17 cellular contexts compared by ENCODE assay signal in the genomic region with DNA sequence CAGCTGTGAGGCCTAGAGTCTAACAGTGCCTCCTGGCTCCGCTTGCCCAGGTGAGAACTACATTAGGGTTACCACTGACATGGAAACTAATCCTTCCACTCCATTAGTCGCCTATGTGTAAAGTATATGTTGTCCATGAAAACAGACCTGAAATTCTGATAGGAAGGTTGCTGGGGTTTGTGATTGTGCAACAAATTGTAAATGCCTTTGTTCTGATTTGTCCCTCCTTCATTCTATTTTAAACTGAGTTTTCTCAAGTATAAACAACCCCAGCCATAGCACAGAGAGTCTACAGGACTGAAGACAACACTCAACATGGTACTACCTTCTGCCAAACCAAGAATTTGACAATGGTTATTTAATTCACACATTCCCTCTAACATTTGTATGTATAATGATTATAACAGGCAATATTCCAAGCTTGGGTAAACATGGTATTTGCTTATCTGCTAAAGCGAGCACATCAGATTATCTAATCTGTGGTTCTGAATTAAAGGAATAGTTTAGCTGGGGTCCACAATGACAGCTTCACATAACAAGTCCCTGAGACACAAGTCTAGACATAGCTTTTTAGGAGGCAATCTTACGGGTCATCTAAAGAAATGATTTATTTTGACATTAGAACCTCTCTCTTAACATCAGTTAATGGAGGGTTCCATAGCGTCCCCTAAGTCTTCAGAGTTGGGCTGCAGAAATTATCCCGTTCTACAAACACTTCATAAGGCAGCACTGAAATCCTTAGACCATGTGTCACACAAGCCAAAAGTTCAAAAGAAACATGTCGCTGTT.
A peak's percentile ranks its signal among the peaks of the same experiment; 100 is the strongest.
DNase-seq lines count a peak whose midpoint lies in the region; ATAC-seq and TF ChIP-seq lines count a peak whose summit lies in the region.
"Had no signal": no experiment of that assay in that cellular context is flagged by ENCODE, and none has a peak within 500 bp of the region (broad histone marks: within the 10 kb centered on the region; RNA-seq: fewer than 3 reads in every experiment).

No MANE protein-coding gene starts in this region.

- H3K4me1 ChIP-seq in SK-N-SH (ENCODE audit: control insufficient read depth in 1 of 2, insufficient read depth in 2 of 2, low read depth in 1 of 2, low read length in 1 of 2) (peaks cover 29 to 86% of the 10 kb centered on the region in 2 experiments), lower lobe of right lung (peaks cover 31% of the 10 kb centered on the region)
- H3K4me1 ChIP-seq: prostate gland had no signal

- TF ChIP-seq CTCF in SK-N-SH (IDR thresholded peaks at IDR 0.05) (no peak), lower lobe of right lung (IDR thresholded peaks at IDR 0.05) (no peak)

- no peaks in the 10 kb centered on the region for H3K9me2 ChIP-seq in SK-N-SH

- intact Hi-C loops in lower lobe of right lung (cut with DNase I) (no loop called here), sciatic nerve (cut with DNase I) (no loop called here)

- H3K4me3 ChIP-seq in SK-N-SH (ENCODE audit: low read depth in 2 of 2, low read length in 1 of 2) (no peak overlapping the region), lower lobe of right lung (no peak overlapping the region)
- H3K4me3 ChIP-seq: Peyer's patch, prostate gland, spleen had no signal

- H3F3A ChIP-seq in SK-N-SH (replicated peaks; ENCODE audit: insufficient read depth), result peaks cover 21% of the 10 kb centered on the region

- H3K27me3 ChIP-seq in SK-N-SH (ENCODE audit: insufficient read depth) (no peaks in the 10 kb centered on the region), lower lobe of right lung (ENCODE audit: low read depth) (no peaks in the 10 kb centered on the region)
- H3K27me3 ChIP-seq: Peyer's patch, spleen had no signal

- WGBS in SK-N-SH (ENCODE audit: low lambda C conversion rate), result 62% methylated on average over 7 of the region's 7 CpGs

- H3K36me3 ChIP-seq in SK-N-SH (replicated peaks in 1 of 2; ENCODE audit: control insufficient read depth in 1 of 2, insufficient read depth in 2 of 2, low read length in 1 of 2) (no peaks in the 10 kb centered on the region), lower lobe of right lung (no peaks in the 10 kb centered on the region)
- H3K36me3 ChIP-seq: Peyer's patch, prostate gland, spleen had no signal

- no peaks in the 10 kb centered on the region for H4K20me1 ChIP-seq in SK-N-SH (ENCODE audit: insufficient read depth)

- peak overlapping the region; percentile 4; the same call in 1 of the 2 replicates for H2AFZ ChIP-seq in SK-N-SH (ENCODE audit: low read depth)

- peak overlapping the region; percentile 96 to 100 for H3K27ac ChIP-seq in SK-N-SH (ENCODE audit: low read depth in 2 of 2, low read length in 1 of 2)
- peak overlapping the region; percentile 36 for H3K27ac ChIP-seq in epithelial cell of prostate
- H3K27ac ChIP-seq in lower lobe of right lung, result peak overlapping the region; percentile 68
- H3K27ac ChIP-seq: Peyer's patch had no signal

- POLR2A ChIA-PET in SK-N-SH (lab: Yijun Ruan, JAX), result interaction anchor here (0.9 to 1.5 kb wide), 4 partner anchors 78 to 719 kb away, joined by 3 to 11 read pairs (median 3); partner anchors contain the start of gene KIF26B

- no peak for TF ChIP-seq EP300 in SK-N-SH (IDR thresholded peaks at IDR 0.05; ENCODE audit: borderline replicate concordance in 1 of 2, low read depth in 1 of 2, low read length in 1 of 2)

- peak overlapping the region; percentile 60; the same call in 1 of the 2 replicates for H3K9ac ChIP-seq in SK-N-SH

- no peaks in the 10 kb centered on the region for H3K79me2 ChIP-seq in SK-N-SH (ENCODE audit: insufficient read depth)

- CTCF ChIA-PET in SK-N-SH (lab: Yijun Ruan, JAX), result interaction anchor here (0.9 to 4.0 kb wide), 7 partner anchors 17 to 721 kb away, joined by 3 to 22 read pairs (median 5); no protein-coding TSS in a partner anchor

- H3K9me3 ChIP-seq in SK-N-SH (no peaks in the 10 kb centered on the region), lower lobe of right lung (no peaks in the 10 kb centered on the region)
- H3K9me3 ChIP-seq: Peyer's patch, prostate gland, spleen had no signal

- TF ChIP-seq RAD21 in SK-N-SH (IDR thresholded peaks at IDR 0.05; ENCODE audit: low read length), result no peak

- H3K4me2 ChIP-seq in SK-N-SH, result peak overlapping the region; percentile 51

- no peak for ATAC-seq in lower lobe of right lung
- ATAC-seq in HG03159 (IDR thresholded peaks at IDR 0.05; ENCODE audit: unreplicated experiment), result no peak
- no peak for ATAC-seq in sciatic nerve

- DNase-seq in EH (ENCODE audit: low read depth), result peak; percentile 75
- DNase-seq in SK-N-SH, result no peak
- DNase-seq in epithelial cell of prostate (ENCODE audit: low read depth, low spot score), result no peak
- DNase-seq in lower lobe of right lung, result no peak
- DNase-seq in COLO668 (lab: John Stamatoyannopoulos, UW; ENCODE audit: unreplicated experiment), result no peak
- no peak for DNase-seq in sciatic nerve (ENCODE audit: low spot score)
- no peak for DNase-seq in H4 (ENCODE audit: low spot score)
- DNase-seq: activated CD4-positive, alpha-beta T cell treated with anti-CD3 and anti-CD28 coated beads, Interleukin-2, amount 10 ng/mL, durations not matched to agents 24 days and 14 days; CD4-positive, alpha-beta T cell; central memory CD4-positive, alpha-beta T cell; effector memory CD4-positive, alpha-beta T cell; MV-4-11; NCI-H226; spleen had no signal

TF ChIP-seq in SK-N-SH, 30 proteins besides CTCF, POLR2A, EP300 and RAD21:
- no peak for TF ChIP-seq RXRA (IDR thresholded peaks at IDR 0.05; ENCODE audit: borderline replicate concordance, low read depth)
- no peak for TF ChIP-seq EZH2phosphoT487 (IDR thresholded peaks at IDR 0.05; ENCODE audit: borderline replicate concordance, low read depth)
- TF ChIP-seq, protein P1, sequence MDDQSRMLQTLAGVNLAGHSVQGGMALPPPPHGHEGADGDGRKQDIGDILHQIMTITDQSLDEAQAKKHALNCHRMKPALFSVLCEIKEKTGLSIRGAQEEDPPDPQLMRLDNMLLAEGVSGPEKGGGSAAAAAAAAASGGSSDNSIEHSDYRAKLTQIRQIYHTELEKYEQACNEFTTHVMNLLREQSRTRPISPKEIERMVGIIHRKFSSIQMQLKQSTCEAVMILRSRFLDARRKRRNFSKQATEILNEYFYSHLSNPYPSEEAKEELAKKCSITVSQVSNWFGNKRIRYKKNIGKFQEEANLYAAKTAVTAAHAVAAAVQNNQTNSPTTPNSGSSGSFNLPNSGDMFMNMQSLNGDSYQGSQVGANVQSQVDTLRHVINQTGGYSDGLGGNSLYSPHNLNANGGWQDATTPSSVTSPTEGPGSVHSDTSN (IDR thresholded peaks at IDR 0.05), result peak; percentile 23; the same call in 1 of the 2 replicates

Comparison
In these comparisons a context has a peak if more than half of its experiments do, and no peak if none do; other contexts are left out.
1. H3K27ac ChIP-seq: peak in every context shown above with its lines; median percentile 98 in SK-N-SH; 68 in lower lobe of right lung; 36 in epithelial cell of prostate.